In genomic region chr18:70377317-70377799, GRCh38 we compare ENCODE assay signal across 17 cellular contexts.
DNase-seq lines count a peak whose midpoint lies in the region; ATAC-seq, FAIRE-seq and TF ChIP-seq lines count a peak whose summit lies in the region.
"Had no signal": no experiment of that assay in that cellular context is flagged by ENCODE, and none has a peak within 500 bp of the region (broad histone marks: within the 10 kb centered on the region; RNA-seq: fewer than 3 reads in every experiment).

No MANE protein-coding gene starts in this region.

- H3K27ac Mint-ChIP-seq in chondrocyte (ENCODE audit: unreplicated experiment): peak overlapping the region; percentile 72
- H3K27ac Mint-ChIP-seq: activated CD4-positive, alpha-beta memory T cell treated with anti-CD3 and anti-CD28 coated beads for 36 hours had no signal

- peak overlapping the region; percentile 81 for H3K4me2 ChIP-seq in HepG2 (ENCODE audit: low read depth, low read length)

- CTCF ChIA-PET in HepG2 (lab: Yijun Ruan, JAX; ENCODE audit: low intra/inter-chr PET ratio, low total read pairs): no interaction called here

- H3K36me3 ChIP-seq in HepG2 (replicated peaks in 1 of 2; ENCODE audit: control insufficient read depth in 1 of 2, insufficient read depth in 2 of 2, low read length in 2 of 2) (no peaks in the 10 kb centered on the region), small intestine (ENCODE audit: control insufficient read depth in 2 of 2, insufficient read depth in 2 of 2, low read length in 2 of 2) (no peaks in the 10 kb centered on the region), gastrocnemius medialis (no peaks in the 10 kb centered on the region)
- H3K36me3 ChIP-seq: adrenal gland had no signal

- peak overlapping the region; percentile 97 for H3K9ac ChIP-seq in HepG2 (ENCODE audit: insufficient read depth, low read depth, low read length)

- TSS peak; percentile 89 for BruUV-seq in HepG2 (replicated peaks; lab: Mats Ljungman, UMichigan)

- TF ChIP-seq EP300 in HepG2 (IDR thresholded peaks at IDR 0.05; ENCODE audit: low read depth in 2 of 2, low read length in 2 of 2) (peak in 1 of 2 experiments; percentile 83; a peak in 2 of 4 replicates), HepG2 (CRISPR knock-in tag; IDR thresholded peaks at IDR 0.05; ENCODE audit: borderline replicate concordance) (peak; percentile 74; the same call in 1 of the 2 replicates)

- H2AFZ ChIP-seq in HepG2 (ENCODE audit: low read length): no peak overlapping the region

- H3K4me1 ChIP-seq in HepG2 (ENCODE audit: insufficient read depth, low read length) (peaks cover 95% of the 10 kb centered on the region), small intestine (ENCODE audit: control insufficient read depth in 2 of 2, insufficient read depth in 1 of 2, low read depth in 1 of 2, low read length in 1 of 2) (peaks cover 12 to 18% of the 10 kb centered on the region in 2 donors), gastrocnemius medialis (no peaks in the 10 kb centered on the region)
- H3K4me1 ChIP-seq: adrenal gland had no signal

- POLR2A ChIA-PET in HepG2 (lab: Yijun Ruan, JAX): interaction anchor here (0.8 to 3.8 kb wide), 18 partner anchors 11 to 172 kb away, joined by 3 to 110 read pairs (median 6); partner anchors contain the start of gene RTTN

- H3K9me3 ChIP-seq in HepG2 (ENCODE audit: low read length) (no peaks in the 10 kb centered on the region), small intestine (ENCODE audit: control insufficient read depth, low read depth) (no peaks in the 10 kb centered on the region), gastrocnemius medialis (no peaks in the 10 kb centered on the region)
- H3K9me3 ChIP-seq: adrenal gland had no signal

- H3K27me3 Mint-ChIP-seq in chondrocyte (ENCODE audit: low read depth): no peaks in the 10 kb centered on the region
- H3K27me3 Mint-ChIP-seq: activated CD4-positive, alpha-beta memory T cell treated with anti-CD3 and anti-CD28 coated beads for 36 hours had no signal

- H3K4me3 ChIP-seq in HepG2 (replicated peaks in 1 of 3; ENCODE audit: insufficient read depth in 1 of 3, low read depth in 2 of 3, low read length in 3 of 3) (peak overlapping the region; percentile 32 to 47 (median 34); a peak in 5 of 6 replicates), small intestine (ENCODE audit: low read depth in 1 of 2, low read length in 2 of 2) (no peak overlapping the region), gastrocnemius medialis (no peak overlapping the region)
- H3K4me3 ChIP-seq: adrenal gland, GM12878, lung had no signal

- no peaks in the 10 kb centered on the region for H3K79me2 ChIP-seq in HepG2 (ENCODE audit: insufficient read depth, low read length)

- H3K9me3 Mint-ChIP-seq in chondrocyte (ENCODE audit: low read depth): no peaks in the 10 kb centered on the region
- H3K9me3 Mint-ChIP-seq: activated CD4-positive, alpha-beta memory T cell treated with anti-CD3 and anti-CD28 coated beads for 36 hours had no signal

- DNase-seq in HTR-8/SVneo (ENCODE audit: insufficient read length, low spot score) (peak; percentile 10), chondrocyte (ENCODE audit: low spot score) (no peak), HepG2 (ENCODE audit: low spot score) (peak; percentile 93), small intestine (peak; percentile 38), NCI-H1105 treated with DMSO at 0.1 percent for 48 hours (lab: John Stamatoyannopoulos, UW) (no peak), gastrocnemius medialis (no peak)
- DNase-seq in stimulated activated CD4-positive, alpha-beta T cell treated with anti-CD3 and anti-CD28 coated beads, Interleukin-15, amount 100 ng/mL, for 24 hours: no peak
- DNase-seq: activated CD4-positive, alpha-beta memory T cell treated with anti-CD3 and anti-CD28 coated beads for 36 hours; adrenal gland; HCEC 1CT; KG1; NCI-H446 treated with DMSO at 0.1 percent for 48 hours; occipital lobe had no signal

- H3K27ac ChIP-seq in HepG2 (ENCODE audit: extremely low read length, insufficient read depth, low read length) (peak overlapping the region; percentile 99), small intestine (ENCODE audit: low read depth in 1 of 2, low read length in 1 of 2) (peak overlapping the region; percentile 89 to 90), gastrocnemius medialis (no peak overlapping the region)
- H3K27ac ChIP-seq: adrenal gland, C4-2B had no signal

- no peak overlapping the region for H3K4me3 Mint-ChIP-seq in chondrocyte (ENCODE audit: unreplicated experiment)
- H3K4me3 Mint-ChIP-seq: activated CD4-positive, alpha-beta memory T cell treated with anti-CD3 and anti-CD28 coated beads for 36 hours had no signal

- in situ Hi-C loops in HepG2 (cut with HindIII; ENCODE audit: extremely low pct_ligation_motif_present, low pct_unique_long_range_greater_than_20kb): loop anchor here (5.0 kb wide), 2 partner anchors 40 to 55 kb away; no protein-coding TSS in a partner anchor
- in situ Hi-C loops in gastrocnemius medialis (cut with MboI; ENCODE audit: low sequenced_read_pairs in 4 of 4): no loop called here

- H3K27me3 ChIP-seq in HepG2 (ENCODE audit: control insufficient read depth in 1 of 2, insufficient read depth in 2 of 2, low read length in 2 of 2) (no peaks in the 10 kb centered on the region), small intestine (ENCODE audit: control insufficient read depth in 2 of 2, insufficient read depth in 2 of 2, low read length in 2 of 2) (no peaks in the 10 kb centered on the region), gastrocnemius medialis (no peaks in the 10 kb centered on the region)
- H3K27me3 ChIP-seq: adrenal gland had no signal

- peak; percentile 62 for ATAC-seq in HepG2
- no peak for ATAC-seq in gastrocnemius medialis
- ATAC-seq: esophagus mucosa, GM12878 had no signal

- peak in 1 of 2 experiments; percentile 28; a peak in 1 of 4 replicates for TF ChIP-seq POLR2A in HepG2 (IDR thresholded peaks at IDR 0.05; ENCODE audit: insufficient read depth in 1 of 2, low read depth in 2 of 2, low read length in 2 of 2)
- TF ChIP-seq POLR2A in gastrocnemius medialis (IDR thresholded peaks at IDR 0.05): no peak

- no peak for TF ChIP-seq CTCF in chondrocyte (IDR thresholded peaks at IDR 0.05)
- TF ChIP-seq CTCF in HepG2 (CRISPR knock-in tag; IDR thresholded peaks at IDR 0.05): no peak
- no peak for TF ChIP-seq CTCF in gastrocnemius medialis (IDR thresholded peaks at IDR 0.05 in 4 of 5, conservative IDR thresholded peaks at IDR 0.05 in 1 of 5)

- H3K4me1 Mint-ChIP-seq in chondrocyte (ENCODE audit: low read depth): peaks cover 33% of the 10 kb centered on the region

- TF ChIP-seq RAD21 in HepG2 (CRISPR knock-in tag; IDR thresholded peaks at IDR 0.05): no peak

- no peaks in the 10 kb centered on the region for H3K36me3 Mint-ChIP-seq in chondrocyte (ENCODE audit: low read depth)
- H3K36me3 Mint-ChIP-seq: activated CD4-positive, alpha-beta memory T cell treated with anti-CD3 and anti-CD28 coated beads for 36 hours had no signal

- FAIRE-seq in HTR-8/SVneo (lab: Jason Lieb, UNC) (no peak), HepG2 (lab: Jason Lieb, UNC) (peak; percentile 53), small intestine (lab: Jason Lieb, UNC) (no peak)
- FAIRE-seq: GM12878 had no signal

- H4K20me1 ChIP-seq in HepG2 (ENCODE audit: insufficient read depth, low read length): no peaks in the 10 kb centered on the region

- intact Hi-C loops in HepG2 (cut with micrococcal nuclease; ENCODE audit: unreplicated experiment) (loop anchor here (1.0 to 2.0 kb wide), 4 partner anchors 41 to 173 kb away; partner anchors contain the start of gene RTTN), gastrocnemius medialis (cut with DNase I; ENCODE audit: low total_unique reads) (no loop called here)

- 0% methylated on average over 8 of the region's 8 CpGs for WGBS in HepG2 (ENCODE audit: low lambda C conversion rate)
- WGBS in small intestine, 3 donors: 16 to 40% (median 36%) methylated on average over 8 of the region's 8 CpGs

TF ChIP-seq in HepG2, 621 proteins besides CTCF, POLR2A, EP300 and RAD21 (continues in another document):
- TF ChIP-seq NFYC (CRISPR knock-in tag; IDR thresholded peaks at IDR 0.05): no peak
- no peak for TF ChIP-seq ZNF333 (CRISPR knock-in tag; IDR thresholded peaks at IDR 0.05; ENCODE audit: borderline replicate concordance)
- no peak for TF ChIP-seq ZNF776 (CRISPR knock-in tag; IDR thresholded peaks at IDR 0.05)
- no peak for TF ChIP-seq ZNF530 (CRISPR knock-in tag; IDR thresholded peaks at IDR 0.05; ENCODE audit: low read depth)
- no peak for TF ChIP-seq NCOA1 (CRISPR knock-in tag; IDR thresholded peaks at IDR 0.05)
- TF ChIP-seq, protein P1, sequence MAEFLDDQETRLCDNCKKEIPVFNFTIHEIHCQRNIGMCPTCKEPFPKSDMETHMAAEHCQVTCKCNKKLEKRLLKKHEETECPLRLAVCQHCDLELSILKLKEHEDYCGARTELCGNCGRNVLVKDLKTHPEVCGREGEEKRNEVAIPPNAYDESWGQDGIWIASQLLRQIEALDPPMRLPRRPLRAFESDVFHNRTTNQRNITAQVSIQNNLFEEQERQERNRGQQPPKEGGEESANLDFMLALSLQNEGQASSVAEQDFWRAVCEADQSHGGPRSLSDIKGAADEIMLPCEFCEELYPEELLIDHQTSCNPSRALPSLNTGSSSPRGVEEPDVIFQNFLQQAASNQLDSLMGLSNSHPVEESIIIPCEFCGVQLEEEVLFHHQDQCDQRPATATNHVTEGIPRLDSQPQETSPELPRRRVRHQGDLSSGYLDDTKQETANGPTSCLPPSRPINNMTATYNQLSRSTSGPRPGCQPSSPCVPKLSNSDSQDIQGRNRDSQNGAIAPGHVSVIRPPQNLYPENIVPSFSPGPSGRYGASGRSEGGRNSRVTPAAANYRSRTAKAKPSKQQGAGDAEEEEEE (CRISPR knock-in tag; IDR thresholded peaks at IDR 0.05; ENCODE audit: borderline replicate concordance): no peak
- TF ChIP-seq ZNF292 (CRISPR knock-in tag; IDR thresholded peaks at IDR 0.05; ENCODE audit: borderline replicate concordance, low read depth): no peak
- TF ChIP-seq HDAC2 (CRISPR knock-in tag; IDR thresholded peaks at IDR 0.05): peak; percentile 36
- no peak for TF ChIP-seq ZEB1 (IDR thresholded peaks at IDR 0.05; ENCODE audit: insufficient replicate concordance, low read depth)
- no peak for TF ChIP-seq ZNF720 (CRISPR knock-in tag; IDR thresholded peaks at IDR 0.05)
- TF ChIP-seq YEATS2 (CRISPR knock-in tag; IDR thresholded peaks at IDR 0.05; ENCODE audit: borderline replicate concordance): no peak
- no peak for TF ChIP-seq KDM5B (CRISPR knock-in tag; IDR thresholded peaks at IDR 0.05; ENCODE audit: borderline replicate concordance)
- TF ChIP-seq GLI4 (CRISPR knock-in tag; IDR thresholded peaks at IDR 0.05; ENCODE audit: borderline replicate concordance): no peak
- TF ChIP-seq SCMH1 (CRISPR knock-in tag; IDR thresholded peaks at IDR 0.05; ENCODE audit: borderline replicate concordance): no peak
- no peak for TF ChIP-seq SIN3A (IDR thresholded peaks at IDR 0.05; ENCODE audit: borderline replicate concordance, low read depth, low read length)
- TF ChIP-seq FLYWCH1 (CRISPR knock-in tag; IDR thresholded peaks at IDR 0.05): no peak
- TF ChIP-seq NFKB2 (CRISPR knock-in tag; IDR thresholded peaks at IDR 0.05; ENCODE audit: borderline replicate concordance): no peak
- TF ChIP-seq MZF1 (CRISPR knock-in tag; IDR thresholded peaks at IDR 0.05; ENCODE audit: borderline replicate concordance): no peak
- TF ChIP-seq ATF7 (IDR thresholded peaks at IDR 0.05): no peak
- no peak for TF ChIP-seq ATF7 (CRISPR knock-in tag; IDR thresholded peaks at IDR 0.05)

Comparison
In these comparisons a context has a peak if more than half of its experiments do, and no peak if none do; other contexts are left out.
1. DNase-seq: peak in HTR-8/SVneo (single experiment), HepG2 (single experiment) and small intestine (single experiment); none in chondrocyte (single experiment), NCI-H1105 treated with DMSO at 0.1 percent for 48 hours (single experiment), gastrocnemius medialis (0 of 2) and stimulated activated CD4-positive, alpha-beta T cell treated with anti-CD3 and anti-CD28 coated beads, Interleukin-15, amount 100 ng/mL, for 24 hours (single experiment).
2. H3K27ac ChIP-seq: peak in HepG2 (single experiment) and small intestine (2 of 2); none in gastrocnemius medialis (0 of 4).
3. H3K4me3 ChIP-seq: peak in HepG2 (3 of 3); none in small intestine (0 of 2) and gastrocnemius medialis (0 of 4).